Comparison of ENCODE assay signal across 8 cellular contexts in the genomic region with DNA sequence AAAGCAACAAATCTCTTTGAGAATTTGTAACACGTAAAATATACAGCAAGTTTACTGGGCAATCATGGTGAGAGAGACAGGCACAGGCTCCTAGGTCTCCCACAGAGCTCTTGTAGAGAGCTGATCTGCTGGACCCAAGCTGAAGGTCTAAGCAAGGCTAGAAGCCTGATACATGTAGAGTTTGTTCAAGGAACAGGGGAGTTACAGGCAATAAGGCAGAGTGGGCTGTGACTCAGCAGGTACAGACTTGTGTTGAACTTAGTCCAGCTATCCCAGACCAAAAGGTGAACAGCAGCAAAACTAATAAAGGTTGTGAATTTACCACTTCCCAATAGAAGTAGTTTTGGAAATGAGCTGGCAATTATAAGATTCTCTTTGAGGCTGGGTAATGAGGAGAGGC.
"Had no signal": no experiment of that assay in that cellular context is flagged by ENCODE, and none has a peak within 500 bp of the region (broad histone marks: within the 10 kb centered on the region; RNA-seq: fewer than 3 reads in every experiment).

No MANE protein-coding gene starts in this region.

- H3K36me3 Mint-ChIP-seq: IgD-negative memory B cell had no signal

- H3K27ac ChIP-seq: HL-60 had no signal

- H3K4me3 ChIP-seq: K562 had no signal

- H3K9me3 Mint-ChIP-seq: IgD-negative memory B cell had no signal

- H3K27ac Mint-ChIP-seq: IgD-negative memory B cell had no signal

- H3K4me3 Mint-ChIP-seq: IgD-negative memory B cell had no signal

- H3K4me1 Mint-ChIP-seq: IgD-negative memory B cell had no signal

- ATAC-seq: HepG2, K562 had no signal

- DNase-seq: IMR-90, KBM-7, KG1 had no signal

- FAIRE-seq: HepG2, HTR-8/SVneo, K562 had no signal
